8 cellular contexts compared by ENCODE assay signal in the genomic region with DNA sequence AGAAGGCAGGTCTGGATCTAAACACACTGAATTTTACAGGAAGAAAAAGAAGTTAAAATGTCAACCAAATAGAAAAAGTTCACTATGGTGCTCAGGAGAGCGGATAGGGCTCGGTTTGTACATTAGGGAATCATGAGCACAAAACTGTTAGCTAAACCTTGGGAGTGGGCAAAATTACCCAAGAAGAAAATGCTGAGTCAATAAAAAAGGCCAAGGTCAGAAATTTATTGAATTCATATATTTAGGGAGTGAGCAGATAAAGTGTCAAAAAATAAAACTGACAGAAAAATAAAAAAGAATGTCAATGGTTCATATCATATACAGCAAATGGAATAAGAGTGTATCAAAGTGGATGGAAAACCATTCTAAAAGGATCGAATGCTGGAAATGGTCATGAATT.
"Had no signal": no experiment of that assay in that cellular context is flagged by ENCODE, and none has a peak within 500 bp of the region (broad histone marks: within the 10 kb centered on the region; RNA-seq: fewer than 3 reads in every experiment).

No MANE protein-coding gene starts in this region.

- H2AFZ ChIP-seq: GM23248 had no signal

- H3K4me3 ChIP-seq: GM23248 had no signal

- H3K9ac ChIP-seq: GM23248 had no signal

- H3K27ac ChIP-seq: GM23248, HL-60 had no signal

- DNase-seq: GM23248, GOT3, H9, HCEC 1CT, Kasumi-1, KG1 had no signal

- FAIRE-seq: H54 had no signal
